In the genomic region with DNA sequence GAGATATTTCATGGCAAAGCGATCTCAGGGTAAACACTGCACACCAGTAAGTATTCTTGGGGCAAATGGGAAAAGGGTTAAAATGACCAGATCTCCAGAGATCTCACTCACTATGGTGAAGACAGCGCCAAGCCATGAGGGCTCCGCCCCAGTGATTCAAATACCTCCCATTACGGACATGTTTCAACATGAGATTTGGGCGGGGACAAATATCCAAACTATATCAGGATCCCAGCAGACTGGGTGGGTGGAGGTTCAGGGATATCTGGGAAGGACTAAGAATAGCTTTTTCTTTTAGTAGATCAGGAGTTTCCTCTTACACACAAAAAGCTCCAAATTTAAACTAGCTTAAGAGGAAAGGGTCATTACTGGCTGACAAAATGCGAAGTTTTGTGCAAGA, we compare ENCODE assay signal across 31 cellular contexts.
"Had no signal": no experiment of that assay in that cellular context is flagged by ENCODE, and none has a peak within 500 bp of the region (broad histone marks: within the 10 kb centered on the region; RNA-seq: fewer than 3 reads in every experiment).

No MANE protein-coding gene starts in this region.

- H2AFZ ChIP-seq: neural progenitor cell, parathyroid adenoma had no signal

- H3K36me3 ChIP-seq: neural progenitor cell, ovary, right lobe of liver, spleen, suprapubic skin, tibial artery, transverse colon, vagina had no signal

- H3K27me3 ChIP-seq: neural progenitor cell, ovary, right lobe of liver, spleen, suprapubic skin, testis, tibial artery, transverse colon, vagina had no signal

- H3K4me2 ChIP-seq: neural progenitor cell, smooth muscle cell had no signal

- H3K9ac ChIP-seq: neural progenitor cell, parathyroid adenoma had no signal

- H3K9me3 ChIP-seq: ovary, psoas muscle, right lobe of liver, spleen, suprapubic skin, testis, tibial artery, transverse colon, vagina had no signal

- H3K4me3 ChIP-seq: neural progenitor cell, ovary, psoas muscle, right lobe of liver, skin epidermis, smooth muscle cell, spleen, suprapubic skin, testis, tibial artery, transverse colon, vagina had no signal

- H3K27me3 Mint-ChIP-seq: naive thymus-derived CD4-positive, alpha-beta T cell; progenitor cell of endocrine pancreas; stimulated activated memory B cell treated with anti-CD40 and anti-IgM and Interleukin-4, amounts not matched to agents 10 μg/mL and 1 μg/mL and 100 μg/mL, for 72 hours; stimulated activated naive CD8-positive, alpha-beta T cell treated with anti-CD3 and anti-CD28 coated beads, Interleukin-15, amount 100 ng/mL, for 72 hours; type B pancreatic cell had no signal

- DNase-seq: naive thymus-derived CD4-positive, alpha-beta T cell; natural killer cell; occipital lobe; ovary; posterior cingulate gyrus; psoas muscle; right cardiac atrium; right lobe of liver; spleen; stimulated activated CD4-positive, alpha-beta T cell treated with anti-CD3 and anti-CD28 coated beads, Interleukin-12 subunit alpha, Interleukin-12 subunit beta, amount 100 ng/mL, for 4 hours; stimulated activated CD4-positive, alpha-beta T cell treated with anti-CD3 and anti-CD28 coated beads, Interleukin-1b, Interleukin-23, amount 100 ng/mL, for 48 hours; stimulated activated CD4-positive, alpha-beta T cell treated with anti-CD3 and anti-CD28 coated beads, Interleukin-4, amount 100 ng/mL, for 1 hour; stimulated activated CD4-positive, alpha-beta T cell treated with anti-CD3 and anti-CD28 coated beads, Interleukin-4, amount 100 ng/mL, for 4 hours; stimulated activated CD8-positive, alpha-beta memory T cell treated with anti-CD3 and anti-CD28 coated beads, Interleukin-4, amount 100 ng/mL, for 48 hours; stimulated activated naive CD4-positive, alpha-beta T cell; stimulated activated naive CD8-positive, alpha-beta T cell treated with anti-CD3 and anti-CD28 coated beads, Interleukin-15, amount 100 ng/mL, for 72 hours; stimulated activated naive CD8-positive, alpha-beta T cell treated with anti-CD3 and anti-CD28 coated beads, Interleukin-15, Interleukin-2, amounts not matched to agents 100 U/mL and 50 U/mL, for 24 hours; substantia nigra; testis; tibial artery; transverse colon had no signal

- H3K4me3 Mint-ChIP-seq: naive thymus-derived CD4-positive, alpha-beta T cell; natural killer cell; nephron; neural progenitor cell; stimulated activated memory B cell treated with anti-CD40 and anti-IgM and Interleukin-4, amounts not matched to agents 10 μg/mL and 1 μg/mL and 100 μg/mL, for 72 hours; stimulated activated naive CD8-positive, alpha-beta T cell treated with anti-CD3 and anti-CD28 coated beads, Interleukin-15, amount 100 ng/mL, for 72 hours; type B pancreatic cell had no signal

- H3K79me2 ChIP-seq: parathyroid adenoma had no signal

- H3K4me1 Mint-ChIP-seq: naive thymus-derived CD4-positive, alpha-beta T cell; natural killer cell; nephron; stimulated activated memory B cell treated with anti-CD40 and anti-IgM and Interleukin-4, amounts not matched to agents 10 μg/mL and 1 μg/mL and 100 μg/mL, for 72 hours; stimulated activated naive CD8-positive, alpha-beta T cell treated with anti-CD3 and anti-CD28 coated beads, Interleukin-15, amount 100 ng/mL, for 72 hours had no signal

- H3K27ac Mint-ChIP-seq: naive thymus-derived CD4-positive, alpha-beta T cell; natural killer cell; nephron; neural progenitor cell; progenitor cell of endocrine pancreas; stimulated activated memory B cell treated with anti-CD40 and anti-IgM and Interleukin-4, amounts not matched to agents 10 μg/mL and 1 μg/mL and 100 μg/mL, for 72 hours; stimulated activated naive CD8-positive, alpha-beta T cell treated with anti-CD3 and anti-CD28 coated beads, Interleukin-15, amount 100 ng/mL, for 72 hours; type B pancreatic cell had no signal

- H3K36me3 Mint-ChIP-seq: natural killer cell; stimulated activated memory B cell treated with anti-CD40 and anti-IgM and Interleukin-4, amounts not matched to agents 10 μg/mL and 1 μg/mL and 100 μg/mL, for 72 hours; type B pancreatic cell had no signal

- H3K9me3 Mint-ChIP-seq: natural killer cell; nephron; stimulated activated memory B cell treated with anti-CD40 and anti-IgM and Interleukin-4, amounts not matched to agents 10 μg/mL and 1 μg/mL and 100 μg/mL, for 72 hours; stimulated activated naive CD8-positive, alpha-beta T cell treated with anti-CD3 and anti-CD28 coated beads, Interleukin-15, amount 100 ng/mL, for 72 hours; type B pancreatic cell had no signal

- H3K4me1 ChIP-seq: parathyroid adenoma, psoas muscle, suprapubic skin, vagina had no signal

- H3K27ac ChIP-seq: neural progenitor cell, ovary, parathyroid adenoma, psoas muscle, right lobe of liver, skin epidermis, spleen, suprapubic skin, testis, transverse colon, vagina had no signal

- ATAC-seq: naive thymus-derived CD4-positive, alpha-beta T cell; natural killer cell; psoas muscle; right cardiac atrium; right lobe of liver; stimulated activated memory B cell treated with anti-CD40 and anti-IgM and Interleukin-4, amounts not matched to agents 10 μg/mL and 1 μg/mL and 100 μg/mL, for 72 hours; stimulated activated naive CD8-positive, alpha-beta T cell treated with anti-CD3 and anti-CD28 coated beads, Interleukin-15, amount 100 ng/mL, for 72 hours; stimulated activated naive CD8-positive, alpha-beta T cell treated with anti-CD3 and anti-CD28 coated beads, Interleukin-15, Interleukin-2, amounts not matched to agents 100 U/mL and 50 U/mL, for 24 hours had no signal
